Comparison of ENCODE assay signal across 17 cellular contexts in the genomic region with DNA sequence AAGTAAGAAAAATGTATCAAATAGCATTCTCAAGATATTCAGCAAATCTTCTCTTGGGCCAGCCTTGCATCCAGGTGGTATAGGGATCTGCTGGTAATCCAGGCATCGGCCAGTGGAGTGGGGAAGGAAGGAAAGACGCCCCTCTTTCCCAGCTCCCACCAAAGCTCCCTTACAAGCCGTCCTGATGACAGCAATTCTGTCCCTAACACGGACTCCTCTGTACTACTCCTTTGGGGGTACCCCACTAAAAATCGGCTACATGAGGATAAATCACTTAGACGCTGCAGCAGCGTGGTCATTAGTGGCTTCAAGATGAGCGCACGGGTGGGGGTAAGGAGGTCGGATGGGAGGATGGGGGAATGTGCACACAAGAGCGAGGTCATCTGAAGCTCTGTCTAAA. TPM values are rescaled to one million over a fixed set of nuclear protein-coding genes. Genes with fewer than 3 reads are reported as not detected.
DNase-seq lines count a peak whose midpoint lies in the region; ATAC-seq and TF ChIP-seq lines count a peak whose summit lies in the region.
"Had no signal": no experiment of that assay in that cellular context is flagged by ENCODE, and none has a peak within 500 bp of the region (broad histone marks: within the 10 kb centered on the region; RNA-seq: fewer than 3 reads in every experiment).

No MANE protein-coding gene starts in this region.

- H2AFZ ChIP-seq in GM23338: peak overlapping the region; percentile 69; the same call in 1 of the 2 replicates

- no peak overlapping the region for H3K4me3 Mint-ChIP-seq in GM23338
- H3K4me3 Mint-ChIP-seq: B cell; CD8-positive, alpha-beta T cell; H9 had no signal

- TF ChIP-seq CTCF in GM23338 (conservative IDR thresholded peaks at IDR 0.05; ENCODE audit: low read depth in 2 of 2) (no peak), coronary artery (IDR thresholded peaks at IDR 0.05) (no peak)

- H3K27me3 Mint-ChIP-seq in GM23338 (ENCODE audit: insufficient read depth, low read depth, poor library complexity): peaks cover 1% of the 10 kb centered on the region
- H3K27me3 Mint-ChIP-seq: B cell had no signal

- no peak overlapping the region for H3K27ac ChIP-seq in GM23338 (ENCODE audit: low read depth)
- no peak overlapping the region for H3K27ac ChIP-seq in coronary artery
- H3K27ac ChIP-seq: BLaER1 treated with 17β-estradiol and CSF1 and Interleukin-3, amounts not matched to agents 10 nM and 100 nM had no signal

- H4K20me1 ChIP-seq in GM23338 (replicated peaks; ENCODE audit: insufficient read depth): no peaks in the 10 kb centered on the region
- H4K20me1 ChIP-seq: BLaER1 treated with 17β-estradiol and CSF1 and Interleukin-3, amounts not matched to agents 10 nM and 100 nM had no signal

- no peak for ATAC-seq in GM23338
- no peak for ATAC-seq in left lobe of liver
- no peak for ATAC-seq in activated CD4-positive, CD25-positive, alpha-beta regulatory T cell treated with anti-CD3 and anti-CD28 coated beads, Interleukin-2, amount 50 U/mL, for 24 hours
- ATAC-seq: CD8-positive, alpha-beta T cell had no signal

- no peaks in the 10 kb centered on the region for H3K79me2 ChIP-seq in GM23338 (replicated peaks; ENCODE audit: insufficient read depth)

- H3F3A ChIP-seq in GM23338 (replicated peaks; ENCODE audit: low read depth): no peaks in the 10 kb centered on the region

- no peak for DNase-seq in GM23338 (ENCODE audit: low spot score)
- peak; percentile 54 for DNase-seq in coronary artery (ENCODE audit: low spot score)
- peak; percentile 27 for DNase-seq in left lobe of liver (ENCODE audit: low spot score)
- DNase-seq in posterior vena cava (ENCODE audit: low spot score): peak; percentile 20
- DNase-seq in middle frontal gyrus (ENCODE audit: extremely low spot score, low spot score): no peak
- no peak for DNase-seq in COLO829 (ENCODE audit: low spot score)
- DNase-seq: COR-L47, DMS 273 treated with DMSO at 0.1 percent for 48 hours, DMS53, DND-41, EL, GOT3, H9 had no signal

- no peaks in the 10 kb centered on the region for H3K4me1 Mint-ChIP-seq in GM23338

- no peaks in the 10 kb centered on the region for H3K9me2 ChIP-seq in GM23338 (ENCODE audit: insufficient read depth)

- no peak overlapping the region for H3K27ac Mint-ChIP-seq in GM23338
- H3K27ac Mint-ChIP-seq: B cell; CD8-positive, alpha-beta T cell; H9 had no signal

- no peak overlapping the region for H3K4me2 ChIP-seq in GM23338
- H3K4me2 ChIP-seq: BLaER1 treated with 17β-estradiol and CSF1 and Interleukin-3, amounts not matched to agents 10 nM and 100 nM had no signal

- intact Hi-C loops in posterior vena cava (cut with DNase I): loop anchor here (5.0 kb wide), 1 partner anchor 35 kb away; no protein-coding TSS in a partner anchor

- H3K36me3 ChIP-seq in GM23338 (ENCODE audit: insufficient read depth): no peaks in the 10 kb centered on the region

- H3K4me3 ChIP-seq in GM23338 (no peak overlapping the region), coronary artery (no peak overlapping the region)
- H3K4me3 ChIP-seq: BLaER1 treated with 17β-estradiol and CSF1 and Interleukin-3, amounts not matched to agents 10 nM and 100 nM had no signal

- H3K36me3 Mint-ChIP-seq in GM23338 (ENCODE audit: low read depth): peaks cover 5% of the 10 kb centered on the region; the same call in 2 of the 3 replicates

- H3K4me1 ChIP-seq in GM23338 (ENCODE audit: insufficient read depth): no peaks in the 10 kb centered on the region
- H3K4me1 ChIP-seq: BLaER1 treated with 17β-estradiol and CSF1 and Interleukin-3, amounts not matched to agents 10 nM and 100 nM had no signal

- no peaks in the 10 kb centered on the region for H3K27me3 ChIP-seq in GM23338 (ENCODE audit: insufficient read depth)
- H3K27me3 ChIP-seq: BLaER1 treated with 17β-estradiol and CSF1 and Interleukin-3, amounts not matched to agents 10 nM and 100 nM had no signal

- peaks cover 31% of the 10 kb centered on the region for H3K9me3 Mint-ChIP-seq in GM23338

TF ChIP-seq in GM23338, 12 proteins besides CTCF, POLR2A, EP300 and RAD21 (continues in another document):
- TF ChIP-seq EZH2 (IDR thresholded peaks at IDR 0.05; ENCODE audit: low read depth, unreplicated experiment) (no peak), CREB1 (CRISPR knock-in tag; IDR thresholded peaks at IDR 0.05; ENCODE audit: low read depth) (no peak), ZNF331 (CRISPR knock-in tag; IDR thresholded peaks at IDR 0.05; ENCODE audit: low read depth) (no peak)
- TF ChIP-seq, protein P1, sequence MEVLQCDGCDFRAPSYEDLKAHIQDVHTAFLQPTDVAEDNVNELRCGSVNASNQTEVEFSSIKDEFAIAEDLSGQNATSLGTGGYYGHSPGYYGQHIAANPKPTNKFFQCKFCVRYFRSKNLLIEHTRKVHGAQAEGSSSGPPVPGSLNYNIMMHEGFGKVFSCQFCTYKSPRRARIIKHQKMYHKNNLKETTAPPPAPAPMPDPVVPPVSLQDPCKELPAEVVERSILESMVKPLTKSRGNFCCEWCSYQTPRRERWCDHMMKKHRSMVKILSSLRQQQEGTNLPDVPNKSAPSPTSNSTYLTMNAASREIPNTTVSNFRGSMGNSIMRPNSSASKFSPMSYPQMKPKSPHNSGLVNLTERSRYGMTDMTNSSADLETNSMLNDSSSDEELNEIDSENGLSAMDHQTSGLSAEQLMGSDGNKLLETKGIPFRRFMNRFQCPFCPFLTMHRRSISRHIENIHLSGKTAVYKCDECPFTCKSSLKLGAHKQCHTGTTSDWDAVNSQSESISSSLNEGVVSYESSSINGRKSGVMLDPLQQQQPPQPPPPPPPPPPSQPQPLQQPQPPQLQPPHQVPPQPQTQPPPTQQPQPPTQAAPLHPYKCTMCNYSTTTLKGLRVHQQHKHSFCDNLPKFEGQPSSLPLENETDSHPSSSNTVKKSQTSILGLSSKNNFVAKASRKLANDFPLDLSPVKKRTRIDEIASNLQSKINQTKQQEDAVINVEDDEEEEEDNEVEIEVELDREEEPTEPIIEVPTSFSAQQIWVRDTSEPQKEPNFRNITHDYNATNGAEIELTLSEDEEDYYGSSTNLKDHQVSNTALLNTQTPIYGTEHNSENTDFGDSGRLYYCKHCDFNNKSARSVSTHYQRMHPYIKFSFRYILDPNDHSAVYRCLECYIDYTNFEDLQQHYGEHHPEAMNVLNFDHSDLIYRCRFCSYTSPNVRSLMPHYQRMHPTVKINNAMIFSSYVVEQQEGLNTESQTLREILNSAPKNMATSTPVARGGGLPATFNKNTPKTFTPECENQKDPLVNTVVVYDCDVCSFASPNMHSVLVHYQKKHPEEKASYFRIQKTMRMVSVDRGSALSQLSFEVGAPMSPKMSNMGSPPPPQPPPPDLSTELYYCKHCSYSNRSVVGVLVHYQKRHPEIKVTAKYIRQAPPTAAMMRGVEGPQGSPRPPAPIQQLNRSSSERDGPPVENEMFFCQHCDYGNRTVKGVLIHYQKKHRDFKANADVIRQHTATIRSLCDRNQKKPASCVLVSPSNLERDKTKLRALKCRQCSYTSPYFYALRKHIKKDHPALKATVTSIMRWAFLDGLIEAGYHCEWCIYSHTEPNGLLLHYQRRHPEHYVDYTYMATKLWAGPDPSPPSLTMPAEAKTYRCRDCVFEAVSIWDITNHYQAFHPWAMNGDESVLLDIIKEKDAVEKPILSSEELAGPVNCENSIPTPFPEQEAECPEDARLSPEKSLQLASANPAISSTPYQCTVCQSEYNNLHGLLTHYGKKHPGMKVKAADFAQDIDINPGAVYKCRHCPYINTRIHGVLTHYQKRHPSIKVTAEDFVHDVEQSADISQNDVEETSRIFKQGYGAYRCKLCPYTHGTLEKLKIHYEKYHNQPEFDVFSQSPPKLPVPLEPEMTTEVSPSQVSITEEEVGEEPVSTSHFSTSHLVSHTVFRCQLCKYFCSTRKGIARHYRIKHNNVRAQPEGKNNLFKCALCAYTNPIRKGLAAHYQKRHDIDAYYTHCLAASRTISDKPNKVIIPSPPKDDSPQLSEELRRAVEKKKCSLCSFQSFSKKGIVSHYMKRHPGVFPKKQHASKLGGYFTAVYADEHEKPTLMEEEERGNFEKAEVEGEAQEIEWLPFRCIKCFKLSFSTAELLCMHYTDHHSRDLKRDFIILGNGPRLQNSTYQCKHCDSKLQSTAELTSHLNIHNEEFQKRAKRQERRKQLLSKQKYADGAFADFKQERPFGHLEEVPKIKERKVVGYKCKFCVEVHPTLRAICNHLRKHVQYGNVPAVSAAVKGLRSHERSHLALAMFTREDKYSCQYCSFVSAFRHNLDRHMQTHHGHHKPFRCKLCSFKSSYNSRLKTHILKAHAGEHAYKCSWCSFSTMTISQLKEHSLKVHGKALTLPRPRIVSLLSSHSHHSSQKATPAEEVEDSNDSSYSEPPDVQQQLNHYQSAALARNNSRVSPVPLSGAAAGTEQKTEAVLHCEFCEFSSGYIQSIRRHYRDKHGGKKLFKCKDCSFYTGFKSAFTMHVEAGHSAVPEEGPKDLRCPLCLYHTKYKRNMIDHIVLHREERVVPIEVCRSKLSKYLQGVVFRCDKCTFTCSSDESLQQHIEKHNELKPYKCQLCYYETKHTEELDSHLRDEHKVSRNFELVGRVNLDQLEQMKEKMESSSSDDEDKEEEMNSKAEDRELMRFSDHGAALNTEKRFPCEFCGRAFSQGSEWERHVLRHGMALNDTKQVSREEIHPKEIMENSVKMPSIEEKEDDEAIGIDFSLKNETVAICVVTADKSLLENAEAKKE (CRISPR knock-in tag; IDR thresholded peaks at IDR 0.05): no peak

RNA-seq across cellular contexts. Expression of a gene that starts 24.7 kb away (rescaled TPM):
- total RNA-seq in GM23338 (2014; rRNA removed; shearing (Covaris generic)): 31.8 and 32.4 TPM in 2 replicates
- polyA plus RNA-seq in GM23338 (2016; fragmentation: Nextera tagmentation; extraction: Ambion mirVana): 40.7 and 42.3 TPM in 2 replicates
- total RNA-seq in left lobe of liver (19.0 TPM), posterior vena cava (10 to 100 TPM; 33.0 to 37.9 TPM)

Comparison
In these comparisons a context has a peak if more than half of its experiments do, and no peak if none do; other contexts are left out.
1. DNase-seq: peak in coronary artery (single experiment), left lobe of liver (single experiment) and posterior vena cava (single experiment); none in GM23338 (single experiment), middle frontal gyrus (single experiment) and COLO829 (single experiment).